In the genomic region with DNA sequence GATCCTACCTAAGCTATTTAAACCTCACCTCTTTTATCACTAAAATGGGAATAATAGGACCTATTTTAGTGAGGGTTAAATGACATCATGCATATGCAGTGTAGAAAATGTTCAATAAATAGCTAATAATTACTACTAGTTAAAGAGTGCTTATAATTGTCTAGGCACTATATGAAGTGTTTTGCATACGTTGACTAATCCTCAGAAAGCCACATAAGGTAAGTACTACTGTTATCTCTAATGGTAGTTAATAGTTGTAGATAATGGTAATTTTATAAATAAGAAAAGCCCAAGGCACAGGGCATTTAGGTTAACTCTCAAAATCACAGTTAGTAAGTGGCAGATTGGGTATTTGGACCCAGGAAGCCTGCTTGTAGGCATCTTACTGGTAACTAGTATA, we compare ENCODE assay signal across 34 cellular contexts.
"Had no signal": no experiment of that assay in that cellular context is flagged by ENCODE, and none has a peak within 500 bp of the region (broad histone marks: within the 10 kb centered on the region; RNA-seq: fewer than 3 reads in every experiment).

No MANE protein-coding gene starts in this region.

- DNase-seq: Kasumi-1, MG63, MM.1S, MV-4-11, NCI-H1048, NCI-H1092, NCI-H1092 treated with DMSO at 0.1 percent for 48 hours, NCI-H1105, NCI-H1105 treated with DMSO at 0.1 percent for 48 hours, NCI-H1417, NCI-H1417 treated with DMSO at 0.1 percent for 48 hours, NCI-H1436, NCI-H1436 treated with DMSO at 0.1 percent for 48 hours, NCI-H146, NCI-H1694, NCI-H1694 treated with DMSO at 0.1 percent for 48 hours, NCI-H187, NCI-H187 treated with DMSO at 0.1 percent for 48 hours, NCI-H1930, NCI-H2029, NCI-H2029 treated with DMSO at 0.1 percent for 48 hours, NCI-H2081, NCI-H2081 treated with DMSO at 0.1 percent for 48 hours, NCI-H2107, NCI-H2171, NCI-H2171 treated with DMSO at 0.1 percent for 48 hours, NCI-H2227 treated with DMSO at 0.1 percent for 48 hours, NCI-H345, NCI-H446, NCI-H446 treated with DMSO at 0.1 percent for 48 hours, NCI-H510A, NCI-H510A treated with DMSO at 0.1 percent for 48 hours, NCI-H524, NCI-H524 treated with DMSO at 0.1 percent for 48 hours had no signal
